Comparison of ENCODE assay signal across 8 cellular contexts in the genomic region with DNA sequence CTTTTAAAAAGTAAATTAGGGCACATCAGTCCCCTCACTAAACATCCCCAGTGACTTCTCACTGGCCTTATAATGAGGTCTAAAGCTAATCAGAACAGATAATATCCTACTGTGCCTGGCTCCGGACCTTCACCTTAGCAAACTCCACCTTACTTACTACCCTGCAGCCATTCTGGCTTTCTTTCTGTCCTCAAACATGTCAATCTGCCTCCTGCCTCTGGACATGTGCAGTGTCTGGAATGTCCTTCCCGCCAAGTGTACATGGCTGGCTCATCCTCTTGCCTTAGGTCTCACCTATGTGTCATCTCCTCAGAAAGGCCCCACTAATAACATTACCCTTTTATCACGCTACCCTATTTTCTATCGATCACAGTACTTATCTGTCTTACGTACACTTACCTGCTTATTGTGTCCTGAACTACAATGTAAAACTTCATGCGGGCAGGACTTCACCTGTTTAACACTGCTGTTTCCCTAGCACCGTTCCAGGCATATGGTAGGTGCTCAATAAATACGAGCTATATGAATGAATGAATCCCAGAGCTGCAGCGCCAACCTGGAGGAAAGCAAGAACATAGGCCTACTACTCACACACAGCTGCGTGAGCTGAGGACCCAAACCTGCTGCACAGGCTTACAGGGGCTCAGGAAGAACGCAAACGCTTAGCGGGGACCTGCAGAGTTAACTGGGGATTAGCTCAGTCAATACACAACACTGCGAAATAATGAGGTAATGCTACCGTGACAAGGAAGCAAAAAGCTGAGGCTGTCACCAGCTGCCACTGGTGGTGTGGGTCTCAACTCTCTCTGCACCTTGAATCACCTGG. TPM values are rescaled to one million over a fixed set of nuclear protein-coding genes. Genes with fewer than 3 reads are reported as not detected.
DNase-seq lines count a peak whose midpoint lies in the region; ATAC-seq, FAIRE-seq and TF ChIP-seq lines count a peak whose summit lies in the region.

No MANE protein-coding gene starts in this region.

- no peak overlapping the region for H2AFZ ChIP-seq in astrocyte (ENCODE audit: low read depth, low read length)

- FAIRE-seq in astrocyte (lab: Jason Lieb, UNC), result no peak

- peak overlapping the region; percentile 91 for H3K4me2 ChIP-seq in astrocyte (ENCODE audit: low read length)

- no peaks in the 10 kb centered on the region for H3K9me3 Mint-ChIP-seq in CD4-positive, alpha-beta memory T cell
- H3K9me3 Mint-ChIP-seq in astrocyte (ENCODE audit: unreplicated experiment), result no peaks in the 10 kb centered on the region

- peaks cover 11% of the 10 kb centered on the region for H3K36me3 ChIP-seq in CD4-positive, alpha-beta memory T cell (ENCODE audit: insufficient read depth, low read length)
- H3K36me3 ChIP-seq in HUES48 (ENCODE audit: control insufficient read depth, insufficient read depth, low read length) (peaks cover 32% of the 10 kb centered on the region), astrocyte (ENCODE audit: insufficient read depth, low read length) (no peaks in the 10 kb centered on the region), lower lobe of right lung (peaks cover 20% of the 10 kb centered on the region)

- H3K79me2 ChIP-seq in astrocyte (ENCODE audit: insufficient read depth, low read length), result peaks cover 19% of the 10 kb centered on the region

- peaks cover 22% of the 10 kb centered on the region for H3K4me1 ChIP-seq in CD4-positive, alpha-beta memory T cell (ENCODE audit: insufficient read depth, low read length)
- H3K4me1 ChIP-seq in HUES48 (ENCODE audit: control insufficient read depth, insufficient read depth, low read length), result peaks cover 15% of the 10 kb centered on the region; the same call in 1 of the 2 replicates
- peaks cover 13% of the 10 kb centered on the region for H3K4me1 ChIP-seq in astrocyte (ENCODE audit: insufficient read depth, low read length)
- H3K4me1 ChIP-seq in lower lobe of right lung, result peaks cover 9% of the 10 kb centered on the region

- peak overlapping the region; percentile 58 to 89 for H3K4me3 ChIP-seq in CD4-positive, alpha-beta memory T cell (ENCODE audit: low read length in 2 of 2)
- H3K4me3 ChIP-seq in HUES48 (ENCODE audit: low read depth, low read length) (peak overlapping the region; percentile 80), astrocyte (ENCODE audit: insufficient read depth, low read depth, low read length) (peak overlapping the region; percentile 88), lower lobe of right lung (peak overlapping the region; percentile 81)

- ATAC-seq in lower lobe of right lung (no peak), HG02970 (IDR thresholded peaks at IDR 0.05; ENCODE audit: low FRiP score, unreplicated experiment) (no peak), HG02571 (IDR thresholded peaks at IDR 0.05; ENCODE audit: unreplicated experiment) (no peak)

- no peak for DNase-seq in CD4-positive, alpha-beta memory T cell
- no peak for DNase-seq in astrocyte (ENCODE audit: low read depth)
- peak; percentile 24 for DNase-seq in lower lobe of right lung
- DNase-seq in NCI-H510A (lab: John Stamatoyannopoulos, UW), result no peak
- DNase-seq in cerebellar nuclear complex (lab: John Stamatoyannopoulos, UW), result no peak

- H3K9me3 ChIP-seq in CD4-positive, alpha-beta memory T cell (ENCODE audit: control insufficient read depth in 1 of 2, low read length in 2 of 2), result no peaks in the 10 kb centered on the region
- H3K9me3 ChIP-seq in HUES48 (ENCODE audit: control insufficient read depth, insufficient read depth, low read length) (no peaks in the 10 kb centered on the region), astrocyte (ENCODE audit: insufficient read depth, low read depth, low read length) (no peaks in the 10 kb centered on the region), lower lobe of right lung (no peaks in the 10 kb centered on the region)

- peaks cover 4 to 26% of the 10 kb centered on the region in 2 donors for H3K36me3 Mint-ChIP-seq in CD4-positive, alpha-beta memory T cell
- peaks cover 10% of the 10 kb centered on the region for H3K36me3 Mint-ChIP-seq in astrocyte (ENCODE audit: low read depth, unreplicated experiment)

- intact Hi-C loops in CD4-positive, alpha-beta memory T cell (cut with micrococcal nuclease), result loop anchor here (1.0 to 10.0 kb wide), 8 partner anchors 14 to 527 kb away; a partner anchor contains a TSS
- intact Hi-C loops in lower lobe of right lung (cut with DNase I), result no loop called here

- H3K27ac Mint-ChIP-seq in CD4-positive, alpha-beta memory T cell, result peak overlapping the region; percentile 93 to 99 (median 98)
- peak overlapping the region; percentile 94 for H3K27ac Mint-ChIP-seq in astrocyte (ENCODE audit: unreplicated experiment)

- peaks cover 23 to 38% (median 29%) of the 10 kb centered on the region in 4 donors for H3K4me1 Mint-ChIP-seq in CD4-positive, alpha-beta memory T cell
- peaks cover 10% of the 10 kb centered on the region for H3K4me1 Mint-ChIP-seq in astrocyte (ENCODE audit: low read depth, unreplicated experiment)

- no peaks in the 10 kb centered on the region for H3K27me3 ChIP-seq in CD4-positive, alpha-beta memory T cell (ENCODE audit: insufficient read depth, low read length)
- no peaks in the 10 kb centered on the region for H3K27me3 ChIP-seq in HUES48 (ENCODE audit: control insufficient read depth, insufficient read depth, low read length)
- peaks cover 2% of the 10 kb centered on the region for H3K27me3 ChIP-seq in astrocyte (ENCODE audit: insufficient read depth, low read length)
- no peaks in the 10 kb centered on the region for H3K27me3 ChIP-seq in lower lobe of right lung (ENCODE audit: low read depth)

- H3K27ac ChIP-seq in CD4-positive, alpha-beta memory T cell (ENCODE audit: low read depth, low read length), result peak overlapping the region; percentile 84
- H3K27ac ChIP-seq in HUES48 (ENCODE audit: low read depth, low read length) (no peak overlapping the region), astrocyte (ENCODE audit: low read depth, low read length) (no peak overlapping the region), lower lobe of right lung (peak overlapping the region; percentile 89)

- POLR2A ChIA-PET in CD4-positive, alpha-beta memory T cell (lab: Charles Lee; ENCODE audit: partially characterized antibody), result interaction anchor here (0.6 to 2.1 kb wide), 16 partner anchors 8 to 472 kb away, joined by 3 to 26 read pairs (median 6); a partner anchor contains a TSS

- no peaks in the 10 kb centered on the region for H3K27me3 Mint-ChIP-seq in CD4-positive, alpha-beta memory T cell
- H3K27me3 Mint-ChIP-seq in astrocyte (ENCODE audit: low read depth, unreplicated experiment), result no peaks in the 10 kb centered on the region

- H3K4me3 Mint-ChIP-seq in CD4-positive, alpha-beta memory T cell, result peak overlapping the region; percentile 96 to 99 (median 98)
- peak overlapping the region; percentile 92 for H3K4me3 Mint-ChIP-seq in astrocyte (ENCODE audit: unreplicated experiment)

- CTCF ChIA-PET in CD4-positive, alpha-beta memory T cell (lab: Charles Lee; ENCODE audit: partially characterized antibody), result interaction anchor here (0.6 to 2.6 kb wide), 20 partner anchors 8 to 726 kb away, joined by 3 to 21 read pairs (median 6); no protein-coding TSS in a partner anchor

- TF ChIP-seq CTCF in astrocyte (IDR thresholded peaks at IDR 0.05; ENCODE audit: insufficient read depth, low read depth, low read length) (no peak), lower lobe of right lung (IDR thresholded peaks at IDR 0.05) (no peak)

- H4K20me1 ChIP-seq in astrocyte (ENCODE audit: insufficient read depth, low read length), result peaks cover 6% of the 10 kb centered on the region

- H3K9ac ChIP-seq in HUES48 (ENCODE audit: low read depth, low read length) (peak overlapping the region; percentile 96; the same call in 1 of the 2 replicates), astrocyte (ENCODE audit: low read length) (peak overlapping the region; percentile 96)

RNA-seq across cellular contexts. Expression of a gene that starts 1.0 kb away (rescaled TPM):
- total RNA-seq in CD4-positive, alpha-beta memory T cell, result 10 to 100 TPM; 22.8 to 24.8 TPM
- polyA plus RNA-seq in CD4-positive, alpha-beta memory T cell, result 10 to 100 TPM; 44.4 to 57.9 TPM
- total RNA-seq in astrocyte (70.2 and 79.1 TPM in 2 replicates), lower lobe of right lung (39.6 TPM)

RNA-seq across cellular contexts. Expression of a gene that starts 36.2 kb away (rescaled TPM):
- total RNA-seq in CD4-positive, alpha-beta memory T cell, result not detected
- polyA plus RNA-seq in CD4-positive, alpha-beta memory T cell, result not detected
- total RNA-seq in astrocyte, result 4.5 and 4.6 TPM in 2 replicates
- total RNA-seq in lower lobe of right lung, result 3.5 TPM

Comparison
In these comparisons a context has a peak if more than half of its experiments do, and no peak if none do; other contexts are left out.
1. H3K27ac ChIP-seq: peak in CD4-positive, alpha-beta memory T cell (single experiment) and lower lobe of right lung (single experiment); none in HUES48 (single experiment) and astrocyte (single experiment).
2. Peak in every context shown above with its lines, with median percentiles within 50 percentile points of each other: H3K4me3 ChIP-seq.